28 cellular contexts compared by ENCODE assay signal in genomic region chr6:80356000-80356399, GRCh38.
"Had no signal": no experiment of that assay in that cellular context is flagged by ENCODE, and none has a peak within 500 bp of the region (broad histone marks: within the 10 kb centered on the region; RNA-seq: fewer than 3 reads in every experiment).

No MANE protein-coding gene starts in this region.

- DNase-seq: activated B cell treated with CpG ODN at 0.5 μM for 24 hours; activated CD4-positive, alpha-beta T cell treated with anti-CD3 and anti-CD28 coated beads for 1 hour; activated CD4-positive, alpha-beta T cell treated with anti-CD3 and anti-CD28 coated beads, Interleukin-2, amount 10 ng/mL, durations not matched to agents 24 days and 14 days; activated CD4-positive, alpha-beta T cell treated with anti-CD3 and anti-CD28 coated beads, Interleukin-2, amount 50 U/mL, for 48 hours; activated CD8-positive, alpha-beta memory T cell treated with anti-CD3 and anti-CD28 coated beads, Interleukin-2, amount 10 ng/mL, durations not matched to agents 7 days and 5 days; activated effector memory CD4-positive, alpha-beta T cell treated with anti-CD3 and anti-CD28 coated beads, Interleukin-2, amount 50 U/mL, for 16 hours; activated naive CD4-positive, alpha-beta T cell treated with Interleukin-2 at 50 U/mL for 16 hours; activated naive CD8-positive, alpha-beta T cell treated with anti-CD3 and anti-CD28 coated beads for 36 hours; activated T-cell treated with anti-CD3 and anti-CD28 coated beads, Interleukin-2, amount 50 U/mL, for 24 hours; brain microvascular endothelial cell; cerebellar nuclear complex; MG63; MV-4-11; NCI-H1092 treated with DMSO at 0.1 percent for 48 hours; NCI-H1417 treated with DMSO at 0.1 percent for 48 hours; NCI-H1694 treated with DMSO at 0.1 percent for 48 hours; NCI-H2029 treated with DMSO at 0.1 percent for 48 hours; NCI-H345; NCI-H510A; NCI-H526 treated with DMSO at 0.1 percent for 48 hours; NK-92 treated with Interleukin-12 subunit alpha and Interleukin-12 subunit beta, amount 100 ng/mL, for 24 hours; Peyer's patch; SHP77; SW 1271 had no signal

- H3K36me3 ChIP-seq: brain microvascular endothelial cell, MG63, Peyer's patch, SJSA1 had no signal

- H3K27me3 Mint-ChIP-seq: activated B cell treated with CpG ODN at 0.5 μM for 24 hours; activated CD4-positive, alpha-beta T cell treated with anti-CD3 and anti-CD28 coated beads, Interleukin-2, amount 10 ng/mL, durations not matched to agents 24 days and 14 days; activated CD8-positive, alpha-beta memory T cell treated with anti-CD3 and anti-CD28 coated beads, Interleukin-2, amount 10 ng/mL, durations not matched to agents 7 days and 5 days; activated naive CD8-positive, alpha-beta T cell treated with anti-CD3 and anti-CD28 coated beads for 36 hours; activated T-cell treated with anti-CD3 and anti-CD28 coated beads, Interleukin-2, amount 50 U/mL, for 24 hours had no signal

- H3K4me3 ChIP-seq: MG63, Peyer's patch, SJSA1 had no signal

- H3K27ac ChIP-seq: brain microvascular endothelial cell, KMS-11, Peyer's patch, SJSA1 had no signal

- H3K4me1 Mint-ChIP-seq: activated B cell treated with CpG ODN at 0.5 μM for 24 hours; activated CD4-positive, alpha-beta T cell treated with anti-CD3 and anti-CD28 coated beads, Interleukin-2, amount 10 ng/mL, durations not matched to agents 24 days and 14 days; activated CD8-positive, alpha-beta memory T cell treated with anti-CD3 and anti-CD28 coated beads, Interleukin-2, amount 10 ng/mL, durations not matched to agents 7 days and 5 days; activated naive CD8-positive, alpha-beta T cell treated with anti-CD3 and anti-CD28 coated beads for 36 hours had no signal

- ATAC-seq: activated CD8-positive, alpha-beta memory T cell treated with anti-CD3 and anti-CD28 coated beads, Interleukin-2, amount 10 ng/mL, durations not matched to agents 7 days and 5 days; SK-N-SH treated with all-trans-retinoic acid at 6 μM for 48 hours had no signal

- H3K4me1 ChIP-seq: Peyer's patch, SJSA1 had no signal

- H3K4me2 ChIP-seq: KMS-11 had no signal

- H3K9me3 ChIP-seq: MG63, Peyer's patch, SJSA1 had no signal

- H3K9me3 Mint-ChIP-seq: activated B cell treated with CpG ODN at 0.5 μM for 24 hours; activated CD4-positive, alpha-beta T cell treated with anti-CD3 and anti-CD28 coated beads, Interleukin-2, amount 10 ng/mL, durations not matched to agents 24 days and 14 days; activated T-cell treated with anti-CD3 and anti-CD28 coated beads, Interleukin-2, amount 50 U/mL, for 24 hours; T-helper 1 cell treated with Interleukin-12 subunit alpha and Interleukin-12 subunit beta and Interleukin-4 antibody, amounts not matched to agents 30 μg/mL and 1 μg/mL, for 36 hours had no signal

- H3K9ac ChIP-seq: KMS-11 had no signal

- H3K27me3 ChIP-seq: brain microvascular endothelial cell, MG63, Peyer's patch, SJSA1 had no signal

- H3K4me3 Mint-ChIP-seq: activated B cell treated with CpG ODN at 0.5 μM for 24 hours; activated CD4-positive, alpha-beta T cell treated with anti-CD3 and anti-CD28 coated beads, Interleukin-2, amount 10 ng/mL, durations not matched to agents 24 days and 14 days; activated CD8-positive, alpha-beta memory T cell treated with anti-CD3 and anti-CD28 coated beads, Interleukin-2, amount 10 ng/mL, durations not matched to agents 7 days and 5 days; activated naive CD8-positive, alpha-beta T cell treated with anti-CD3 and anti-CD28 coated beads for 36 hours; activated T-cell treated with anti-CD3 and anti-CD28 coated beads, Interleukin-2, amount 50 U/mL, for 24 hours; T-helper 1 cell treated with Interleukin-12 subunit alpha and Interleukin-12 subunit beta and Interleukin-4 antibody, amounts not matched to agents 30 μg/mL and 1 μg/mL, for 36 hours had no signal

- H3K27ac Mint-ChIP-seq: activated B cell treated with CpG ODN at 0.5 μM for 24 hours; activated CD4-positive, alpha-beta T cell treated with anti-CD3 and anti-CD28 coated beads, Interleukin-2, amount 10 ng/mL, durations not matched to agents 24 days and 14 days; activated CD8-positive, alpha-beta memory T cell treated with anti-CD3 and anti-CD28 coated beads, Interleukin-2, amount 10 ng/mL, durations not matched to agents 7 days and 5 days; activated naive CD8-positive, alpha-beta T cell treated with anti-CD3 and anti-CD28 coated beads for 36 hours; activated T-cell treated with anti-CD3 and anti-CD28 coated beads, Interleukin-2, amount 50 U/mL, for 24 hours; T-helper 1 cell treated with Interleukin-12 subunit alpha and Interleukin-12 subunit beta and Interleukin-4 antibody, amounts not matched to agents 30 μg/mL and 1 μg/mL, for 36 hours had no signal
